Comparison of ENCODE assay signal across 10 cellular contexts in genomic region chr19:17220207-17220758, GRCh38. TPM values are rescaled to one million over a fixed set of nuclear protein-coding genes. Genes with fewer than 3 reads are reported as not detected.
DNase-seq lines count a peak whose midpoint lies in the region; ATAC-seq and TF ChIP-seq lines count a peak whose summit lies in the region.
"Had no signal": no experiment of that assay in that cellular context is flagged by ENCODE, and none has a peak within 500 bp of the region (broad histone marks: within the 10 kb centered on the region; RNA-seq: fewer than 3 reads in every experiment).

No MANE protein-coding gene starts in this region.

- in situ Hi-C loops in transverse colon (cut with MboI; ENCODE audit: low pct_ligation_motif_present in 1 of 4, low pct_unique_long_range_greater_than_20kb in 1 of 4, low sequenced_read_pairs in 3 of 4), result no loop called here

- CTCF ChIA-PET in PC-9 (lab: Charles Lee), result interaction anchor here (0.6 to 0.7 kb wide), 2 partner anchors 28 to 197 kb away, joined by 4 to 9 read pairs; no protein-coding TSS in a partner anchor

- H3K4me1 Mint-ChIP-seq in glutamatergic neuron (ENCODE audit: low read depth, unreplicated experiment), result no peaks in the 10 kb centered on the region

- no peaks in the 10 kb centered on the region; the same call in 1 of the 2 replicates for H3K79me2 ChIP-seq in PC-9 (ENCODE audit: low read depth)

- no peak overlapping the region for H3K27ac Mint-ChIP-seq in glutamatergic neuron (ENCODE audit: unreplicated experiment)

- H3K27me3 ChIP-seq in right atrium auricular region (no peaks in the 10 kb centered on the region), PC-9 (ENCODE audit: insufficient read depth, low read depth) (no peaks in the 10 kb centered on the region), transverse colon (no peaks in the 10 kb centered on the region), prostate gland (replicated peaks; ENCODE audit: insufficient read depth) (no peaks in the 10 kb centered on the region)

- H3K9me2 ChIP-seq in PC-9 (ENCODE audit: insufficient read depth), result no peaks in the 10 kb centered on the region

- POLR2A ChIA-PET in PC-9 (lab: Charles Lee; ENCODE audit: unreplicated experiment), result no interaction called here

- H3K4me2 ChIP-seq in PC-9, result peak overlapping the region; percentile 48
- H3K4me2 ChIP-seq: KMS-11 had no signal

- TF ChIP-seq EP300 in transverse colon (IDR thresholded peaks at IDR 0.05; ENCODE audit: low read depth), result no peak

- BruUV-seq in PC-9 (replicated peaks; lab: Mats Ljungman, UMichigan), result no TSS peak

- TF ChIP-seq POLR2A in transverse colon (IDR thresholded peaks at IDR 0.05) (no peak), prostate gland (IDR thresholded peaks at IDR 0.05) (no peak)

- H4K20me1 ChIP-seq in PC-9 (ENCODE audit: insufficient read depth), result no peaks in the 10 kb centered on the region

- H2AFZ ChIP-seq in PC-9, result 0 out of 2 replicates have a peak overlapping the region, but pooled peaks have one; percentile 28

- H3K4me1 ChIP-seq in right atrium auricular region (peaks cover 0 to 12% of the 10 kb centered on the region in 2 donors), PC-9 (replicated peaks; ENCODE audit: insufficient read depth) (peaks cover 20% of the 10 kb centered on the region), transverse colon (peaks cover 4 to 19% (median 14%) of the 10 kb centered on the region in 4 donors), prostate gland (replicated peaks) (no peaks in the 10 kb centered on the region)

- H3K4me3 ChIP-seq in right atrium auricular region, result no peak overlapping the region
- no peak overlapping the region for H3K4me3 ChIP-seq in PC-9
- no peak overlapping the region for H3K4me3 ChIP-seq in fibroblast of the aortic adventitia (ENCODE audit: low read depth, low read length)
- H3K4me3 ChIP-seq in transverse colon, result no peak overlapping the region
- no peak overlapping the region for H3K4me3 ChIP-seq in prostate gland

- 19 to 31% methylated on average over 3 to 14 of the region's 14 CpGs for WGBS in transverse colon (ENCODE audit: low coverage in 1 of 2), 2 donors
- WGBS in prostate gland, result 52% methylated on average over 14 of the region's 14 CpGs

- H3F3A ChIP-seq in PC-9 (ENCODE audit: insufficient read depth, low read depth), result peaks cover 33% of the 10 kb centered on the region

- H3K4me3 Mint-ChIP-seq in glutamatergic neuron (ENCODE audit: unreplicated experiment), result no peak overlapping the region

- H3K36me3 ChIP-seq in right atrium auricular region (peaks cover 18% of the 10 kb centered on the region), PC-9 (ENCODE audit: low read depth) (peaks cover 6% of the 10 kb centered on the region; the same call in 1 of the 2 replicates), transverse colon (peaks cover 0 to 12% (median 5%) of the 10 kb centered on the region in 4 donors), prostate gland (peaks cover 0 to 4% of the 10 kb centered on the region in 2 donors)

- no peaks in the 10 kb centered on the region for H3K9me3 ChIP-seq in right atrium auricular region
- H3K9me3 ChIP-seq in PC-9 (ENCODE audit: insufficient read depth, low read depth), result no peaks in the 10 kb centered on the region
- H3K9me3 ChIP-seq in transverse colon, result no peaks in the 10 kb centered on the region
- H3K9me3 ChIP-seq in prostate gland, result no peaks in the 10 kb centered on the region

- intact Hi-C loops in Right ventricle myocardium inferior (cut with DNase I), result no loop called here
- intact Hi-C loops in PC-9 (cut with micrococcal nuclease; ENCODE audit: unreplicated experiment), result no loop called here
- intact Hi-C loops in transverse colon (cut with DNase I; ENCODE audit: low total_unique reads), result no loop called here
- intact Hi-C loops in prostate gland (cut with DNase I), result no loop called here

- no peak for ATAC-seq in Right ventricle myocardium inferior

- peak; percentile 75 for DNase-seq in right atrium auricular region (ENCODE audit: low spot score)
- DNase-seq in Right ventricle myocardium inferior (ENCODE audit: missing footprints), result no peak
- DNase-seq in PC-9, result peak; percentile 71 to 77
- DNase-seq in fibroblast of the aortic adventitia (ENCODE audit: low read depth), result peak; percentile 88
- DNase-seq in transverse colon, result peak; percentile 52
- no peak for DNase-seq in glutamatergic neuron
- DNase-seq in Kasumi-1 (lab: John Stamatoyannopoulos, UW), result no peak
- DNase-seq in prostate gland (ENCODE audit: low spot score), result no peak
- DNase-seq: DMS153 had no signal

- H3K27ac ChIP-seq in right atrium auricular region (no peak overlapping the region), PC-9 (peak overlapping the region; percentile 49), transverse colon (peak overlapping the region in 1 of 4 donors; percentile 3), prostate gland (no peak overlapping the region)
- H3K27ac ChIP-seq: KMS-11 had no signal

- H3K9me3 Mint-ChIP-seq in glutamatergic neuron (ENCODE audit: unreplicated experiment), result no peaks in the 10 kb centered on the region

- no peaks in the 10 kb centered on the region for H3K36me3 Mint-ChIP-seq in glutamatergic neuron (ENCODE audit: unreplicated experiment)

- TF ChIP-seq CTCF in right atrium auricular region (IDR thresholded peaks at IDR 0.05), result no peak
- no peak for TF ChIP-seq CTCF in PC-9 (conservative IDR thresholded peaks at IDR 0.05)
- no peak for TF ChIP-seq CTCF in fibroblast of the aortic adventitia (IDR thresholded peaks at IDR 0.05; ENCODE audit: insufficient read depth, low read length)
- no peak for TF ChIP-seq CTCF in transverse colon (IDR thresholded peaks at IDR 0.05)
- TF ChIP-seq CTCF in glutamatergic neuron (IDR thresholded peaks at IDR 0.05; ENCODE audit: partially characterized antibody, unreplicated experiment), result no peak
- TF ChIP-seq CTCF in prostate gland (IDR thresholded peaks at IDR 0.05), result no peak

- H3K27me3 Mint-ChIP-seq in glutamatergic neuron (ENCODE audit: unreplicated experiment), result peaks cover 5% of the 10 kb centered on the region

RNA-seq across cellular contexts. Expression of gene USE1, which starts 5.1 kb away (rescaled TPM):
- total RNA-seq in right atrium auricular region (10 to 100 TPM; 17.5 to 18.4 TPM), Right ventricle myocardium inferior (32.8 TPM), PC-9 (2021) (19.8 and 22.5 TPM in 2 replicates), fibroblast of the aortic adventitia (ENCODE audit: low replicate concordance) (23.8 and 27.8 TPM in 2 replicates), transverse colon (10 to 100 TPM; 18.3 to 30.7 (median 24.5) TPM), glutamatergic neuron (ENCODE audit: unreplicated experiment) (14.9 TPM), prostate gland (10 to 100 TPM; 24.5 to 30.3 TPM)

RNA-seq across cellular contexts. Expression of gene OCEL1, which starts 5.7 kb away (rescaled TPM):
- total RNA-seq in right atrium auricular region (1 to 10 TPM; 5.9 to 8.2 TPM), Right ventricle myocardium inferior (26.0 TPM), PC-9 (2021) (30.6 and 34.5 TPM in 2 replicates), fibroblast of the aortic adventitia (ENCODE audit: low replicate concordance) (3.9 and 19.7 TPM in 2 replicates), transverse colon (10 to 100 TPM in 3 of 4 donors, 1 to 10 TPM in 1; 4.8 to 42.6 (median 29.9) TPM), glutamatergic neuron (ENCODE audit: unreplicated experiment) (23.4 TPM), prostate gland (10 to 100 TPM; 21.6 to 26.2 TPM)

RNA-seq across cellular contexts. Expression of gene NR2F6, which starts 25.4 kb away (rescaled TPM):
- total RNA-seq in right atrium auricular region, result 10 to 100 TPM; 63.6 to 69.7 TPM
- 76.4 TPM for total RNA-seq in Right ventricle myocardium inferior
- 90.8 and 112 TPM in 2 replicates for total RNA-seq in PC-9 (2021)
- total RNA-seq in fibroblast of the aortic adventitia (ENCODE audit: low replicate concordance), result 23.7 and 27.9 TPM in 2 replicates
- 100 to 1,000 TPM; 156 to 362 (median 206) TPM for total RNA-seq in transverse colon
- total RNA-seq in glutamatergic neuron (ENCODE audit: unreplicated experiment), result 109 TPM
- 100 to 1,000 TPM in 1 of 2 donors, 10 to 100 TPM in 1; 91.7 to 108 TPM for total RNA-seq in prostate gland

RNA-seq across cellular contexts. Expression of gene USHBP1, which starts 44.3 kb away (rescaled TPM):
- total RNA-seq in right atrium auricular region (1 to 10 TPM; 4.3 to 6.6 TPM), Right ventricle myocardium inferior (7.6 TPM), PC-9 (2021) (not detected in 2 replicates), fibroblast of the aortic adventitia (ENCODE audit: low replicate concordance) (not detected in 2 replicates), transverse colon (1 to 10 TPM in 1 of 4 donors, under 1 TPM in 2, not detected in 1; 0.79 to 1.2 (median 0.96) TPM), glutamatergic neuron (ENCODE audit: unreplicated experiment) (not detected), prostate gland (1 to 10 TPM; 3.5 to 8.4 TPM)

RNA-seq across cellular contexts. Expression of gene BABAM1, which starts 47.0 kb away (rescaled TPM):
- total RNA-seq in right atrium auricular region, result 10 to 100 TPM; 67.9 to 71.7 TPM
- 82.0 TPM for total RNA-seq in Right ventricle myocardium inferior
- 127 and 152 TPM in 2 replicates for total RNA-seq in PC-9 (2021)
- 59.3 and 72.1 TPM in 2 replicates for total RNA-seq in fibroblast of the aortic adventitia (ENCODE audit: low replicate concordance)
- 100 to 1,000 TPM in 1 of 4 donors, 10 to 100 TPM in 3; 56.2 to 364 (median 80.2) TPM for total RNA-seq in transverse colon
- total RNA-seq in glutamatergic neuron (ENCODE audit: unreplicated experiment), result 85.7 TPM
- total RNA-seq in prostate gland, result 10 to 100 TPM; 80.0 to 81.6 TPM

Comparison
In these comparisons a context has a peak if more than half of its experiments do, and no peak if none do; other contexts are left out.
1. DNase-seq: peak in right atrium auricular region (single experiment), PC-9 (2 of 2), fibroblast of the aortic adventitia (single experiment) and transverse colon (single experiment); none in Right ventricle myocardium inferior (single experiment), glutamatergic neuron (single experiment), Kasumi-1 (0 of 2) and prostate gland (single experiment).